In genomic region chr14:89000007-89000942, GRCh38 we compare ENCODE assay signal across 8 cellular contexts.
DNase-seq lines count a peak whose midpoint lies in the region; TF ChIP-seq lines count a peak whose summit lies in the region.

No MANE protein-coding gene starts in this region.

- H3K9me3 ChIP-seq in mammary epithelial cell (replicated peaks; ENCODE audit: insufficient read depth, low read length) (peaks cover 7% of the 10 kb centered on the region), osteoblast (ENCODE audit: low read depth, low read length) (no peaks in the 10 kb centered on the region), sigmoid colon (no peaks in the 10 kb centered on the region)

- peak overlapping the region; percentile 71 for H2AFZ ChIP-seq in mammary epithelial cell (ENCODE audit: low read depth, low read length)
- H2AFZ ChIP-seq in osteoblast (ENCODE audit: low read length): peak overlapping the region; percentile 53

- H4K20me1 ChIP-seq in mammary epithelial cell (ENCODE audit: insufficient read depth, low read length): no peaks in the 10 kb centered on the region
- no peaks in the 10 kb centered on the region for H4K20me1 ChIP-seq in osteoblast (ENCODE audit: insufficient read depth, low read length)

- dilution Hi-C loops in mammary epithelial cell (cut with HindIII; ENCODE audit: low sequenced_read_pairs): no loop called here

- no TSS peak for BruUV-seq in mammary epithelial cell (replicated peaks; lab: Mats Ljungman, UMichigan)

- no peaks in the 10 kb centered on the region for H3K27me3 ChIP-seq in mammary epithelial cell (ENCODE audit: insufficient read depth, low read length)
- H3K27me3 ChIP-seq in osteoblast (ENCODE audit: insufficient read depth, low read length): no peaks in the 10 kb centered on the region
- no peaks in the 10 kb centered on the region for H3K27me3 ChIP-seq in sigmoid colon

- peaks cover 19% of the 10 kb centered on the region for H3K4me1 ChIP-seq in mammary epithelial cell (ENCODE audit: insufficient read depth, low read length)
- H3K4me1 ChIP-seq in osteoblast (ENCODE audit: insufficient read depth, low read length): peaks cover 28% of the 10 kb centered on the region
- H3K4me1 ChIP-seq in sigmoid colon: no peaks in the 10 kb centered on the region

- no peak for TF ChIP-seq CTCF in mammary epithelial cell (conservative IDR thresholded peaks at IDR 0.05 in 1 of 2, IDR thresholded peaks at IDR 0.05 in 1 of 2; ENCODE audit: extremely low read depth in 1 of 2, insufficient read depth in 1 of 2, low read depth in 1 of 2, low read length in 2 of 2)
- TF ChIP-seq CTCF in osteoblast (IDR thresholded peaks at IDR 0.05; ENCODE audit: extremely low read depth, low read depth, low read length): no peak
- TF ChIP-seq CTCF in sigmoid colon (IDR thresholded peaks at IDR 0.05): no peak

- H3K4me2 ChIP-seq in mammary epithelial cell (ENCODE audit: insufficient read depth, low read depth, low read length) (peak overlapping the region; percentile 10), osteoblast (ENCODE audit: insufficient read depth, low read length) (peak overlapping the region; percentile 5)

- WGBS in mammary epithelial cell (ENCODE audit: low coverage, missing lambda C conversion rate): 66% methylated on average over 9 of the region's 9 CpGs
- 64 to 70% methylated on average over 9 of the region's 9 CpGs for WGBS in sigmoid colon, 2 donors

- no peak for TF ChIP-seq EP300 in sigmoid colon (IDR thresholded peaks at IDR 0.05)

- H3K4me3 ChIP-seq in mammary epithelial cell (replicated peaks in 1 of 3; ENCODE audit: insufficient read depth in 1 of 3, low read depth in 2 of 3, low read length in 3 of 3) (no peak overlapping the region), osteoblast (ENCODE audit: insufficient read depth, low read length) (no peak overlapping the region), sigmoid colon (no peak overlapping the region)

- H3K36me3 ChIP-seq in mammary epithelial cell (ENCODE audit: insufficient read depth, low read length): no peaks in the 10 kb centered on the region
- no peaks in the 10 kb centered on the region for H3K36me3 ChIP-seq in osteoblast (ENCODE audit: insufficient read depth, low read length)
- H3K36me3 ChIP-seq in sigmoid colon: no peaks in the 10 kb centered on the region

- no peak overlapping the region for H3K9ac ChIP-seq in mammary epithelial cell (ENCODE audit: insufficient read depth, low read length)

- in situ Hi-C loops in mammary epithelial cell (cut with MboI; ENCODE audit: low sequenced_read_pairs in 2 of 2): loop anchor here in 1 of 2 donors (25.0 kb wide), 1 partner anchor 338 kb away; no protein-coding TSS in a partner anchor

- CTCF ChIA-PET in mammary epithelial cell (lab: Charles Lee; ENCODE audit: low non-redundant PET): no interaction called here

- peak; percentile 43 for DNase-seq in activated T-cell treated with anti-CD3 and anti-CD28 coated beads for 48 hours (ENCODE audit: low read depth)
- DNase-seq in activated T-cell treated with anti-CD3 and anti-CD28 coated beads, Interleukin-2, amount 50 U/mL, for 1 hour: no peak
- peak; percentile 91 for DNase-seq in NCI-H524 (lab: John Stamatoyannopoulos, UW)
- peak; percentile 93 for DNase-seq in mammary epithelial cell
- peak; percentile 71 for DNase-seq in osteoblast (ENCODE audit: insufficient read length, low spot score, missing footprints)
- no peak for DNase-seq in retina
- DNase-seq in midbrain (lab: John Stamatoyannopoulos, UW): no peak
- DNase-seq in sigmoid colon: no peak

- intact Hi-C loops in mammary epithelial cell (cut with micrococcal nuclease) (loop anchor here (1.0 kb wide), 1 partner anchor 21 kb away; no protein-coding TSS in a partner anchor), sigmoid colon (cut with DNase I) (no loop called here)

- TF ChIP-seq POLR2A in sigmoid colon (IDR thresholded peaks at IDR 0.05): no peak

- H3K27ac ChIP-seq in mammary epithelial cell (ENCODE audit: insufficient read depth, low read depth, low read length) (peak overlapping the region; percentile 45), osteoblast (ENCODE audit: low read depth, low read length) (peak overlapping the region; percentile 87), sigmoid colon (no peak overlapping the region)

- no peaks in the 10 kb centered on the region for H3K79me2 ChIP-seq in mammary epithelial cell (ENCODE audit: insufficient read depth, low read length)
- H3K79me2 ChIP-seq in osteoblast (ENCODE audit: insufficient read depth, low read length): no peaks in the 10 kb centered on the region

Comparison
In these comparisons a context has a peak if more than half of its experiments do, and no peak if none do; other contexts are left out.
1. DNase-seq: peak in activated T-cell treated with anti-CD3 and anti-CD28 coated beads for 48 hours (single experiment), NCI-H524 (2 of 2), mammary epithelial cell (single experiment) and osteoblast (single experiment); none in activated T-cell treated with anti-CD3 and anti-CD28 coated beads, Interleukin-2, amount 50 U/mL, for 1 hour (single experiment), retina (single experiment), midbrain (single experiment) and sigmoid colon (single experiment).
2. H3K27ac ChIP-seq: peak in mammary epithelial cell (single experiment) and osteoblast (single experiment); none in sigmoid colon (0 of 4).